Comparison of ENCODE assay signal across 10 cellular contexts in the genomic region with DNA sequence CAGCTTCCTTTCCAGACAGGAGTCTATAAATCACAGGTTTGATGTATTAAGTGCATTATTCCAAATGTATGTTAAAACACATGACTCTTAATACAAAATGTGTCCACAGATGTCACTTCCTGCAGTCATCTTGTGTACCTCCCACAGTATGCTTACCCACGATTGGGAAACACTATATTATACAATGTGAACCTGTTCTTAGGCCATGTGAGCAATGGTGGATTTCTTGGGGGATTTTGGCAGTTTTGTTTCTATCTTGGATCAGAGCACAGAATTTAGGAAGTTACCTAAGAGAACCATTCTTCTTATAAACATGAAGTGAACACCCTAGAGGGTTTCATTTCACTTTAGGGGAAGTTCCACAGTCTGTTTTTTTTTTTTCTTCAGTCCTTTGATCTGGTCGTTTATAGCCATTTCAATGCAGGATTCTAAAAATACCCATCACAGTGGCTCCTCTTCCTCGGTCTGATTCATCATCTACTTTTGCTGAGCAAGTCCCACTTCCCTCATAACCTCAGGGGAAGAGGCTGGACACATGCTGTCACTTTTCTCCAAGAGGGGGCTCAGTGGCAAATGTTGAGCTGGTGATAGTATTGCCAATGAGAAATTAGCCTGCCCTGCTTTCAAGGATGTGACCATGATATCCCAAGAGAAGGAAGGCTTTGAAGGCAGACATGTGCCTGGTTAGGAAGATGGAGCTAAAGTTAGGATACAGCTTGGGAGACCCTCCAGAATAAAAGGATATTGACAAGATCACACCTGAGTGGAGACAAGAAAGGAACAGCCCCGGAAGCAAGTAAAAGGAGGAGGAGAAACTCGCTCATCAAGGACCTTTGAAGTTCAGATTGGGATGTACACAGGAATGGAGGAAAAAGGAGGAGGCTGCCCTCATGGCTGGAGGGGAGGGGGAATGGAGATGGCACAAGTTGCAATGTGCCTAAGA. TPM values are rescaled to one million over a fixed set of nuclear protein-coding genes. Genes with fewer than 3 reads are reported as not detected.
DNase-seq lines count a peak whose midpoint lies in the region; ATAC-seq and TF ChIP-seq lines count a peak whose summit lies in the region.
"Had no signal": no experiment of that assay in that cellular context is flagged by ENCODE, and none has a peak within 500 bp of the region (broad histone marks: within the 10 kb centered on the region; RNA-seq: fewer than 3 reads in every experiment).

No MANE protein-coding gene starts in this region.

- DNase-seq in stimulated activated CD4-positive, alpha-beta T cell treated with anti-CD3 and anti-CD28 coated beads, Interleukin-4, amount 100 ng/mL, for 24 hours: peak; percentile 15
- no peak for DNase-seq in stimulated activated CD4-positive, alpha-beta T cell treated with anti-CD3 and anti-CD28 coated beads, Interleukin-12 subunit alpha, Interleukin-12 subunit beta, amount 100 ng/mL, for 4 hours
- peak; percentile 38 for DNase-seq in activated CD4-positive, alpha-beta memory T cell treated with anti-CD3 and anti-CD28 coated beads for 36 hours
- DNase-seq in H4 (ENCODE audit: low spot score): no peak
- DNase-seq in DMS53 (lab: John Stamatoyannopoulos, UW): no peak
- DNase-seq in COLO668 (lab: John Stamatoyannopoulos, UW; ENCODE audit: unreplicated experiment): no peak
- no peak for DNase-seq in adrenal gland
- DNase-seq: Calu3 had no signal

- no peaks in the 10 kb centered on the region for H3K4me1 ChIP-seq in adrenal gland (replicated peaks in 1 of 2)

- 31 to 41% (median 37%) methylated on average over 5 of the region's 5 CpGs for WGBS in adrenal gland, 4 donors

- peak; percentile 36 for ATAC-seq in HG03196 (IDR thresholded peaks at IDR 0.05; ENCODE audit: unreplicated experiment)

- H3K4me3 ChIP-seq in adrenal gland: no peak overlapping the region

- H3K27me3 Mint-ChIP-seq in activated CD4-positive, alpha-beta memory T cell treated with anti-CD3 and anti-CD28 coated beads for 36 hours: no peaks in the 10 kb centered on the region

- H3K9me3 Mint-ChIP-seq in activated CD4-positive, alpha-beta memory T cell treated with anti-CD3 and anti-CD28 coated beads for 36 hours: no peaks in the 10 kb centered on the region

- TF ChIP-seq CTCF in adrenal gland (IDR thresholded peaks at IDR 0.05): no peak

- H3K9me3 ChIP-seq in adrenal gland (replicated peaks in 1 of 3): no peaks in the 10 kb centered on the region

- POLR2A ChIA-PET in activated CD4-positive, alpha-beta memory T cell treated with anti-CD3 and anti-CD28 coated beads for 36 hours (lab: Charles Lee): interaction anchor here (1.4 kb wide), 1 partner anchor 9 kb away, joined by 6 read pairs; no protein-coding TSS in a partner anchor

- H3K36me3 ChIP-seq in adrenal gland (replicated peaks in 1 of 2): no peaks in the 10 kb centered on the region

- intact Hi-C loops in activated CD4-positive, alpha-beta memory T cell treated with anti-CD3 and anti-CD28 coated beads for 36 hours (cut with micrococcal nuclease): loop anchor here (1.0 to 5.0 kb wide), 8 partner anchors 8 to 380 kb away; no protein-coding TSS in a partner anchor
- intact Hi-C loops in adrenal gland (cut with DNase I): no loop called here

- H3K27ac ChIP-seq in adrenal gland: peak overlapping the region in 1 of 5 donors; percentile 61

- H3K4me1 Mint-ChIP-seq in activated CD4-positive, alpha-beta memory T cell treated with anti-CD3 and anti-CD28 coated beads for 36 hours (ENCODE audit: low read depth): peaks cover 39% of the 10 kb centered on the region

- H3K4me3 Mint-ChIP-seq in activated CD4-positive, alpha-beta memory T cell treated with anti-CD3 and anti-CD28 coated beads for 36 hours: no peak overlapping the region

- no peaks in the 10 kb centered on the region for H3K36me3 Mint-ChIP-seq in activated CD4-positive, alpha-beta memory T cell treated with anti-CD3 and anti-CD28 coated beads for 36 hours

- CTCF ChIA-PET in activated CD4-positive, alpha-beta memory T cell treated with anti-CD3 and anti-CD28 coated beads for 36 hours (lab: Charles Lee): interaction anchor here (0.8 to 2.8 kb wide), 6 partner anchors 8 to 184 kb away, joined by 3 to 10 read pairs (median 4); no protein-coding TSS in a partner anchor

- no peak for TF ChIP-seq POLR2A in adrenal gland (IDR thresholded peaks at IDR 0.05)

- peak overlapping the region; percentile 71 for H3K27ac Mint-ChIP-seq in activated CD4-positive, alpha-beta memory T cell treated with anti-CD3 and anti-CD28 coated beads for 36 hours

- no peaks in the 10 kb centered on the region for H3K27me3 ChIP-seq in adrenal gland

RNA-seq across cellular contexts. Expression of gene PLEK, which starts 22.6 kb away (rescaled TPM):
- total RNA-seq in activated CD4-positive, alpha-beta memory T cell treated with anti-CD3 and anti-CD28 coated beads for 36 hours: 1 to 10 TPM; 6.9 to 7.6 TPM
- 0.12 TPM in 1 of 2 replicates, not detected in the other for total RNA-seq in H4 (2014; rRNA removed; shearing (Covaris generic))
- total RNA-seq in adrenal gland: 10 to 100 TPM in 6 of 8 donors, 1 to 10 TPM in 2; 5.1 to 29.4 (median 15.6) TPM
- 10 to 100 TPM in 1 of 3 donors, 1 to 10 TPM in 2; 5.2 to 12.2 (median 7.4) TPM for polyA plus RNA-seq in adrenal gland
- total RNA-seq: Calu3, SK-MEL-5 had no signal

Comparison
In these comparisons a context has a peak if more than half of its experiments do, and no peak if none do; other contexts are left out.
1. DNase-seq: peak in stimulated activated CD4-positive, alpha-beta T cell treated with anti-CD3 and anti-CD28 coated beads, Interleukin-4, amount 100 ng/mL, for 24 hours (single experiment) and activated CD4-positive, alpha-beta memory T cell treated with anti-CD3 and anti-CD28 coated beads for 36 hours (single experiment); none in stimulated activated CD4-positive, alpha-beta T cell treated with anti-CD3 and anti-CD28 coated beads, Interleukin-12 subunit alpha, Interleukin-12 subunit beta, amount 100 ng/mL, for 4 hours (single experiment), H4 (single experiment), DMS53 (single experiment), COLO668 (single experiment) and adrenal gland (0 of 7).